In the genomic region with DNA sequence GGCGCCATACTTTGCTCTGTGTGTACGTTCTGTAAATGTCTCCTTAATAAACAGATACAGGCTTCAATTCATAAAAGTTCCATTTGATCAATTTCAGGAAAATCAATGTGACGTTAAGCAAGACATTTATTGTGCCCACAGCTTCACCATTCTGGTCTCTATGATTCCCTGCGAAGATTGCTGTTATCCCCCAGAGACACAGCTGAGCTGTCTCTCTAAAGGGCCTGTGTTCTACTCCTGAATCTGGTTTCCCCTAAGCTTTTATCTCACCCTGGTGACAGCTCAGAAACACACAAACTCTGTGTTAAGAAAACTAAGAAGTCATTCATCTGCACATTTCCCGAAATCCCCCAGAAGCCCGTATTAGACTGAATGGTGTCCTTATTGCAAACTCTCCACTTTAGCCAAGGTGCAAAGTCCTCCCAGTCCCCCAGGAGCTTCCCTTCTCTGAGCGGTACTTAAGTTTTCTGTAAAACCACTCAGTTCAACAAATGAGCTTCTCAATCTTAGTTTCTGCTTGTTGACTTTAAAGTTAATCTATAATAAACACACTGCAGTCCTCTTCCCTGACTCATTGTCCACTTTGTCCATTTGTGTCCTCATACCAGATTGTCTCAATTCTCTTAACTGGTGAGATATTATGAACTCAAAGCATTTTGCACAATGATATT, we compare ENCODE assay signal across 8 cellular contexts. TPM values are rescaled to one million over a fixed set of nuclear protein-coding genes. Genes with fewer than 3 reads are reported as not detected.
DNase-seq lines count a peak whose midpoint lies in the region; ATAC-seq and TF ChIP-seq lines count a peak whose summit lies in the region.

No MANE protein-coding gene starts in this region.

- CTCF ChIA-PET in MCF 10A (lab: Yijun Ruan, JAX) = interaction anchor here (0.6 to 3.9 kb wide), 12 partner anchors 11 to 1725 kb away, joined by 3 to 43 read pairs (median 3); no protein-coding TSS in a partner anchor

- H3K4me3 ChIP-seq in breast epithelium (no peak overlapping the region), upper lobe of right lung (no peak overlapping the region)

- peaks cover 64% of the 10 kb centered on the region for H3K36me3 Mint-ChIP-seq in MCF 10A (ENCODE audit: insufficient read depth, unreplicated experiment)

- H3K4me1 ChIP-seq in breast epithelium (no peaks in the 10 kb centered on the region), upper lobe of right lung (peaks cover 10% of the 10 kb centered on the region)

- peak overlapping the region; percentile 100 for H3K4me3 Mint-ChIP-seq in MCF 10A (ENCODE audit: unreplicated experiment)

- H3K27me3 Mint-ChIP-seq in MCF 10A (ENCODE audit: insufficient read depth, unreplicated experiment) = no peaks in the 10 kb centered on the region

- intact Hi-C loops in MCF 10A (cut with micrococcal nuclease) = no loop called here
- intact Hi-C loops in breast epithelium (cut with DNase I; ENCODE audit: low total_unique reads) = no loop called here
- intact Hi-C loops in upper lobe of right lung (cut with DNase I) = no loop called here

- H3K36me3 ChIP-seq in breast epithelium = peaks cover 3% of the 10 kb centered on the region
- H3K36me3 ChIP-seq in upper lobe of right lung = peaks cover 34% of the 10 kb centered on the region

- H3K27ac ChIP-seq in breast epithelium (peak overlapping the region in 1 of 2 donors; percentile 94), VCaP (peak overlapping the region; percentile 84; the same call in 1 of the 2 replicates), upper lobe of right lung (peak overlapping the region; percentile 91)

- TSS peak; percentile 56 for BruUV-seq in MCF 10A (replicated peaks; lab: Mats Ljungman, UMichigan)

- H3K4me1 Mint-ChIP-seq in MCF 10A (ENCODE audit: insufficient read depth, unreplicated experiment) = peaks cover 28% of the 10 kb centered on the region

- DNase-seq in MCF 10A (ENCODE audit: unreplicated experiment) (no peak), breast epithelium (ENCODE audit: low spot score in 2 of 2) (no peak), inferior parietal cortex (ENCODE audit: extremely low spot score) (peak; percentile 12), upper lobe of right lung (no peak)
- DNase-seq in activated CD4-positive, CD25-positive, alpha-beta regulatory T cell (lab: John Stamatoyannopoulos, UW) = no peak
- DNase-seq in stimulated activated naive CD4-positive, alpha-beta T cell treated with Interleukin-2 at 50 U/mL for 16 hours (lab: John Stamatoyannopoulos, UW) = no peak

- no peak for TF ChIP-seq POLR2A in breast epithelium (IDR thresholded peaks at IDR 0.05)

- peak overlapping the region; percentile 99 for H3K27ac Mint-ChIP-seq in MCF 10A (ENCODE audit: low read depth, unreplicated experiment)

- ATAC-seq in upper lobe of right lung (no peak), GM21723 (IDR thresholded peaks at IDR 0.05; ENCODE audit: unreplicated experiment) (no peak)

- H3K27me3 ChIP-seq in breast epithelium (no peaks in the 10 kb centered on the region), upper lobe of right lung (no peaks in the 10 kb centered on the region)

- POLR2A ChIA-PET in MCF 10A (lab: Yijun Ruan, JAX) = interaction anchor here (0.6 to 2.8 kb wide), 8 partner anchors 10 to 627 kb away, joined by 3 to 28 read pairs (median 4); partner anchors contain the start of gene VDAC1

- TF ChIP-seq CTCF in MCF 10A (IDR thresholded peaks at IDR 0.05; ENCODE audit: unreplicated experiment) = no peak
- no peak for TF ChIP-seq CTCF in breast epithelium (IDR thresholded peaks at IDR 0.05)
- no peak for TF ChIP-seq CTCF in VCaP (conservative IDR thresholded peaks at IDR 0.05)
- TF ChIP-seq CTCF in upper lobe of right lung (IDR thresholded peaks at IDR 0.05) = no peak

- H3K9me3 ChIP-seq in breast epithelium = no peaks in the 10 kb centered on the region
- no peaks in the 10 kb centered on the region for H3K9me3 ChIP-seq in upper lobe of right lung

- peaks cover 5% of the 10 kb centered on the region for H3K9me3 Mint-ChIP-seq in MCF 10A (ENCODE audit: unreplicated experiment)

RNA-seq across cellular contexts. Expression of gene C5orf15, which starts 1.4 kb away (rescaled TPM):
- total RNA-seq in MCF 10A (2022) (35.1 and 53.2 TPM in 2 replicates), breast epithelium (10 to 100 TPM; 40.6 to 68.9 (median 41.0) TPM), upper lobe of right lung (33.4 TPM)

RNA-seq across cellular contexts. Expression of gene VDAC1, which starts 35.0 kb away (rescaled TPM):
- total RNA-seq in MCF 10A (2022) = 262 and 334 TPM in 2 replicates
- total RNA-seq in breast epithelium = 100 to 1,000 TPM; 113 to 141 (median 118) TPM
- 112 TPM for total RNA-seq in upper lobe of right lung
